10 cellular contexts compared by ENCODE assay signal in the genomic region with DNA sequence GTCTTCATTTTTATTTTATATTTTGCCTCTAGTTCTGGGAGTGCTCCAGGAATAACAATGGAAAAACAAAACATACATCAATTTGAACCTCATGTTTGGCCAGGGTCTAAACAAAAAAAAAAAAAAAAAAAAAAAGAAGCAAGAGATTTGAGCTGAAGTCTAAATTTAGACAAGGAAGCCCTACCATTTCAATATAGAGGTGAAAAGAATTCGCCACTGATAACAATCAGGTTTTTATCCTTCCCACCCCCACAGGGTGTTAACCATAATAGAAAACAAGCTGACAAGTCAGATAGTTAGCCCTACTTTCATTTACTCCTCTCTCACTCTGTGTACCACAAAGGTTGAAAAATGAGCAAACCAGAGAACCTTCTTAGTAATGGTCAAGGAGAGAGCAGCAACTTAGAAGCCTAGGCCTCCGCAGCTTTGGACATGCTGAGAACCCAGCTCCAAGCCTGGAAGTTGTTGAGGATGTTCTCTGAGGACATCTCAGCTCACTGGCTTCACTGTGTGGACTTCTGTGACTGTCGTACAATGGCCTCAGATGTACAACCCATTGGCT.
DNase-seq lines count a peak whose midpoint lies in the region; ATAC-seq and TF ChIP-seq lines count a peak whose summit lies in the region.
"Had no signal": no experiment of that assay in that cellular context is flagged by ENCODE, and none has a peak within 500 bp of the region (broad histone marks: within the 10 kb centered on the region; RNA-seq: fewer than 3 reads in every experiment).

No MANE protein-coding gene starts in this region.

- DNase-seq in mucosa of descending colon (no peak), NCI-H2029 (lab: John Stamatoyannopoulos, UW) (no peak), NCI-H1048 (lab: John Stamatoyannopoulos, UW) (no peak)
- DNase-seq: NCI-H1105, psoas muscle, SHP77 treated with DMSO at 0.1 percent for 48 hours had no signal

- H3K4me3 ChIP-seq in mucosa of descending colon: no peak overlapping the region
- H3K4me3 ChIP-seq: psoas muscle had no signal

- no peak for TF ChIP-seq CTCF in mucosa of descending colon (IDR thresholded peaks at IDR 0.05)

- H3K4me1 ChIP-seq in mucosa of descending colon (ENCODE audit: low read depth): no peaks in the 10 kb centered on the region
- H3K4me1 ChIP-seq: psoas muscle had no signal

- ATAC-seq in GM18867 (IDR thresholded peaks at IDR 0.05; ENCODE audit: unreplicated experiment) (peak; percentile 99), GM21528 (IDR thresholded peaks at IDR 0.05; ENCODE audit: low FRiP score, unreplicated experiment) (peak; percentile 79), HG03521 (IDR thresholded peaks at IDR 0.05; ENCODE audit: unreplicated experiment) (peak; percentile 95), mucosa of descending colon (peak; percentile 50), HG02759 (IDR thresholded peaks at IDR 0.05; ENCODE audit: unreplicated experiment) (no peak)
- ATAC-seq: psoas muscle had no signal

- H3K9me3 ChIP-seq in mucosa of descending colon: peaks cover 4% of the 10 kb centered on the region

- intact Hi-C loops in mucosa of descending colon (cut with DNase I, micrococcal nuclease): no loop called here

- no peaks in the 10 kb centered on the region for H3K36me3 ChIP-seq in mucosa of descending colon (ENCODE audit: low read depth)
